1 cellular context compared by ENCODE assay signal in the genomic region with DNA sequence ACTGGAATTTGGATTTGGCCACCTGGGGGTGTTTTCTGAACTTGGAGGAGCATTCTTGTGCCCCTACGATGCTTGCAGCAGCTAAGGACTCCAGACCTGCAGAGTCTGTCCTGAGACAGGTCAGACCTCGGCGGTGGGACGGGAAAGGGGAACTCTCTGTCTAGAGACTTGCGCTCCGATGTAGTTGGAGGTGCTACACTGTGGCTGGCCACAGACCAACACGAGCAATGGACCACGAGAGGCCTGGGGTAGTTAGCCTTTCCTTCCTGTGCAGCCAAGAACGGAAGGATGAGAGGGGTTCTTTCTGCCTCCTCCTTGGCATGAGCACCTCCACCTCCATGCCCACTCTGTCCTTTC.
TF ChIP-seq lines count a peak whose summit lies in the region.

No MANE protein-coding gene starts in this region.

TF ChIP-seq in HepG2, 621 proteins besides CTCF, POLR2A, EP300 and RAD21:
- 0 out of 2 replicates have a peak, but pooled peaks have one; percentile 18 for TF ChIP-seq HOXA3 (CRISPR knock-in tag; IDR thresholded peaks at IDR 0.05)
- 0 out of 2 replicates have a peak, but pooled peaks have one; percentile 11 for TF ChIP-seq DPF2 (CRISPR knock-in tag; IDR thresholded peaks at IDR 0.05; ENCODE audit: borderline replicate concordance, low read depth)
- 0 out of 2 replicates have a peak, but pooled peaks have one; percentile 34 for TF ChIP-seq ZNF138 (CRISPR knock-in tag; IDR thresholded peaks at IDR 0.05; ENCODE audit: low read depth)
- TF ChIP-seq MEIS1 (CRISPR knock-in tag; IDR thresholded peaks at IDR 0.05; ENCODE audit: borderline replicate concordance) = no peak
- TF ChIP-seq AKAP8 (CRISPR knock-in tag; IDR thresholded peaks at IDR 0.05) = peak; percentile 5; the same call in 1 of the 2 replicates
- 0 out of 2 replicates have a peak, but pooled peaks have one; percentile 6 for TF ChIP-seq ZBTB7A (CRISPR knock-in tag; IDR thresholded peaks at IDR 0.05)
- TF ChIP-seq, protein P1, sequence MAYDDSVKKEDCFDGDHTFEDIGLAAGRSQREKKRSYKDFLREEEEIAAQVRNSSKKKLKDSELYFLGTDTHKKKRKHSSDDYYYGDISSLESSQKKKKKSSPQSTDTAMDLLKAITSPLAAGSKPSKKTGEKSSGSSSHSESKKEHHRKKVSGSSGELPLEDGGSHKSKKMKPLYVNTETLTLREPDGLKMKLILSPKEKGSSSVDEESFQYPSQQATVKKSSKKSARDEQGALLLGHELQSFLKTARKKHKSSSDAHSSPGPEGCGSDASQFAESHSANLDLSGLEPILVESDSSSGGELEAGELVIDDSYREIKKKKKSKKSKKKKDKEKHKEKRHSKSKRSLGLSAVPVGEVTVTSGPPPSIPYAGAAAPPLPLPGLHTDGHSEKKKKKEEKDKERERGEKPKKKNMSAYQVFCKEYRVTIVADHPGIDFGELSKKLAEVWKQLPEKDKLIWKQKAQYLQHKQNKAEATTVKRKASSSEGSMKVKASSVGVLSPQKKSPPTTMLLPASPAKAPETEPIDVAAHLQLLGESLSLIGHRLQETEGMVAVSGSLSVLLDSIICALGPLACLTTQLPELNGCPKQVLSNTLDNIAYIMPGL (CRISPR knock-in tag; IDR thresholded peaks at IDR 0.05; ENCODE audit: borderline replicate concordance in 1 of 2, low read depth in 1 of 2) = peak in 1 of 2 experiments; percentile 23; a peak in 1 of 4 replicates
- no peak for TF ChIP-seq ZNF441 (CRISPR knock-in tag; IDR thresholded peaks at IDR 0.05; ENCODE audit: borderline replicate concordance)
- TF ChIP-seq EZH2 (conservative IDR thresholded peaks at IDR 0.05; ENCODE audit: low read depth, low read length) = no peak
- TF ChIP-seq PAF1 (CRISPR knock-in tag; IDR thresholded peaks at IDR 0.05) = no peak
- TF ChIP-seq, protein P2, sequence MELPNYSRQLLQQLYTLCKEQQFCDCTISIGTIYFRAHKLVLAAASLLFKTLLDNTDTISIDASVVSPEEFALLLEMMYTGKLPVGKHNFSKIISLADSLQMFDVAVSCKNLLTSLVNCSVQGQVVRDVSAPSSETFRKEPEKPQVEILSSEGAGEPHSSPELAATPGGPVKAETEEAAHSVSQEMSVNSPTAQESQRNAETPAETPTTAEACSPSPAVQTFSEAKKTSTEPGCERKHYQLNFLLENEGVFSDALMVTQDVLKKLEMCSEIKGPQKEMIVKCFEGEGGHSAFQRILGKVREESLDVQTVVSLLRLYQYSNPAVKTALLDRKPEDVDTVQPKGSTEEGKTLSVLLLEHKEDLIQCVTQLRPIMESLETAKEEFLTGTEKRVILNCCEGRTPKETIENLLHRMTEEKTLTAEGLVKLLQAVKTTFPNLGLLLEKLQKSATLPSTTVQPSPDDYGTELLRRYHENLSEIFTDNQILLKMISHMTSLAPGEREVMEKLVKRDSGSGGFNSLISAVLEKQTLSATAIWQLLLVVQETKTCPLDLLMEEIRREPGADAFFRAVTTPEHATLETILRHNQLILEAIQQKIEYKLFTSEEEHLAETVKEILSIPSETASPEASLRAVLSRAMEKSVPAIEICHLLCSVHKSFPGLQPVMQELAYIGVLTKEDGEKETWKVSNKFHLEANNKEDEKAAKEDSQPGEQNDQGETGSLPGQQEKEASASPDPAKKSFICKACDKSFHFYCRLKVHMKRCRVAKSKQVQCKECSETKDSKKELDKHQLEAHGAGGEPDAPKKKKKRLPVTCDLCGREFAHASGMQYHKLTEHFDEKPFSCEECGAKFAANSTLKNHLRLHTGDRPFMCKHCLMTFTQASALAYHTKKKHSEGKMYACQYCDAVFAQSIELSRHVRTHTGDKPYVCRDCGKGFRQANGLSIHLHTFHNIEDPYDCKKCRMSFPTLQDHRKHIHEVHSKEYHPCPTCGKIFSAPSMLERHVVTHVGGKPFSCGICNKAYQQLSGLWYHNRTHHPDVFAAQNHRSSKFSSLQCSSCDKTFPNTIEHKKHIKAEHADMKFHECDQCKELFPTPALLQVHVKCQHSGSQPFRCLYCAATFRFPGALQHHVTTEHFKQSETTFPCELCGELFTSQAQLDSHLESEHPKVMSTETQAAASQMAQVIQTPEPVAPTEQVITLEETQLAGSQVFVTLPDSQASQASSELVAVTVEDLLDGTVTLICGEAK (IDR thresholded peaks at IDR 0.05) = no peak
- TF ChIP-seq, protein P2 (CRISPR knock-in tag; IDR thresholded peaks at IDR 0.05) = 0 out of 2 replicates have a peak, but pooled peaks have one; percentile 10
- TF ChIP-seq SOX13 (IDR thresholded peaks at IDR 0.05) = 0 out of 2 replicates have a peak, but pooled peaks have one; percentile 3
- no peak for TF ChIP-seq SOX13 (CRISPR knock-in tag; conservative IDR thresholded peaks at IDR 0.05 in 1 of 2, IDR thresholded peaks at IDR 0.05 in 1 of 2)
- TF ChIP-seq, protein P3, sequence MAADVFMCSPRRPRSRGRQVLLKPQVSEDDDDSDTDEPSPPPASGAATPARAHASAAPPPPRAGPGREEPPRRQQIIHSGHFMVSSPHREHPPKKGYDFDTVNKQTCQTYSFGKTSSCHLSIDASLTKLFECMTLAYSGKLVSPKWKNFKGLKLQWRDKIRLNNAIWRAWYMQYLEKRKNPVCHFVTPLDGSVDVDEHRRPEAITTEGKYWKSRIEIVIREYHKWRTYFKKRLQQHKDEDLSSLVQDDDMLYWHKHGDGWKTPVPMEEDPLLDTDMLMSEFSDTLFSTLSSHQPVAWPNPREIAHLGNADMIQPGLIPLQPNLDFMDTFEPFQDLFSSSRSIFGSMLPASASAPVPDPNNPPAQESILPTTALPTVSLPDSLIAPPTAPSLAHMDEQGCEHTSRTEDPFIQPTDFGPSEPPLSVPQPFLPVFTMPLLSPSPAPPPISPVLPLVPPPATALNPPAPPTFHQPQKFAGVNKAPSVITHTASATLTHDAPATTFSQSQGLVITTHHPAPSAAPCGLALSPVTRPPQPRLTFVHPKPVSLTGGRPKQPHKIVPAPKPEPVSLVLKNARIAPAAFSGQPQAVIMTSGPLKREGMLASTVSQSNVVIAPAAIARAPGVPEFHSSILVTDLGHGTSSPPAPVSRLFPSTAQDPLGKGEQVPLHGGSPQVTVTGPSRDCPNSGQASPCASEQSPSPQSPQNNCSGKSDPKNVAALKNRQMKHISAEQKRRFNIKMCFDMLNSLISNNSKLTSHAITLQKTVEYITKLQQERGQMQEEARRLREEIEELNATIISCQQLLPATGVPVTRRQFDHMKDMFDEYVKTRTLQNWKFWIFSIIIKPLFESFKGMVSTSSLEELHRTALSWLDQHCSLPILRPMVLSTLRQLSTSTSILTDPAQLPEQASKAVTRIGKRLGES (CRISPR knock-in tag; IDR thresholded peaks at IDR 0.05; ENCODE audit: borderline replicate concordance) = no peak
- TF ChIP-seq SRY (CRISPR knock-in tag; IDR thresholded peaks at IDR 0.05) = peak; percentile 11; the same call in 1 of the 2 replicates
- TF ChIP-seq SALL2 (CRISPR knock-in tag; IDR thresholded peaks at IDR 0.05) = 0 out of 2 replicates have a peak, but pooled peaks have one; percentile 8
- TF ChIP-seq ZNF333 (CRISPR knock-in tag; IDR thresholded peaks at IDR 0.05; ENCODE audit: borderline replicate concordance) = 0 out of 2 replicates have a peak, but pooled peaks have one; percentile 23
- no peak for TF ChIP-seq MAFF (IDR thresholded peaks at IDR 0.05; ENCODE audit: low read depth, low read length)
- 0 out of 2 replicates have a peak, but pooled peaks have one; percentile 29 for TF ChIP-seq ELF4 (CRISPR knock-in tag; IDR thresholded peaks at IDR 0.05; ENCODE audit: borderline replicate concordance)
- TF ChIP-seq MEIS2 (CRISPR knock-in tag; IDR thresholded peaks at IDR 0.05) = 0 out of 2 replicates have a peak, but pooled peaks have one; percentile 37
- TF ChIP-seq ZNF788 (CRISPR knock-in tag; IDR thresholded peaks at IDR 0.05; ENCODE audit: borderline replicate concordance) = 0 out of 2 replicates have a peak, but pooled peaks have one; percentile 36
- TF ChIP-seq, protein P4, sequence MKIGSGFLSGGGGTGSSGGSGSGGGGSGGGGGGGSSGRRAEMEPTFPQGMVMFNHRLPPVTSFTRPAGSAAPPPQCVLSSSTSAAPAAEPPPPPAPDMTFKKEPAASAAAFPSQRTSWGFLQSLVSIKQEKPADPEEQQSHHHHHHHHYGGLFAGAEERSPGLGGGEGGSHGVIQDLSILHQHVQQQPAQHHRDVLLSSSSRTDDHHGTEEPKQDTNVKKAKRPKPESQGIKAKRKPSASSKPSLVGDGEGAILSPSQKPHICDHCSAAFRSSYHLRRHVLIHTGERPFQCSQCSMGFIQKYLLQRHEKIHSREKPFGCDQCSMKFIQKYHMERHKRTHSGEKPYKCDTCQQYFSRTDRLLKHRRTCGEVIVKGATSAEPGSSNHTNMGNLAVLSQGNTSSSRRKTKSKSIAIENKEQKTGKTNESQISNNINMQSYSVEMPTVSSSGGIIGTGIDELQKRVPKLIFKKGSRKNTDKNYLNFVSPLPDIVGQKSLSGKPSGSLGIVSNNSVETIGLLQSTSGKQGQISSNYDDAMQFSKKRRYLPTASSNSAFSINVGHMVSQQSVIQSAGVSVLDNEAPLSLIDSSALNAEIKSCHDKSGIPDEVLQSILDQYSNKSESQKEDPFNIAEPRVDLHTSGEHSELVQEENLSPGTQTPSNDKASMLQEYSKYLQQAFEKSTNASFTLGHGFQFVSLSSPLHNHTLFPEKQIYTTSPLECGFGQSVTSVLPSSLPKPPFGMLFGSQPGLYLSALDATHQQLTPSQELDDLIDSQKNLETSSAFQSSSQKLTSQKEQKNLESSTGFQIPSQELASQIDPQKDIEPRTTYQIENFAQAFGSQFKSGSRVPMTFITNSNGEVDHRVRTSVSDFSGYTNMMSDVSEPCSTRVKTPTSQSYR (CRISPR knock-in tag; IDR thresholded peaks at IDR 0.05; ENCODE audit: borderline replicate concordance) = no peak
- TF ChIP-seq ZSCAN31 (CRISPR knock-in tag; IDR thresholded peaks at IDR 0.05; ENCODE audit: low read depth) = peak; percentile 23; the same call in 1 of the 2 replicates
- TF ChIP-seq NAIF1 (CRISPR knock-in tag; IDR thresholded peaks at IDR 0.05; ENCODE audit: borderline replicate concordance) = no peak
- TF ChIP-seq BORCS8-MEF2B (CRISPR knock-in tag; IDR thresholded peaks at IDR 0.05) = no peak
